ENCODE assay signal across 7 cellular contexts in the genomic region with DNA sequence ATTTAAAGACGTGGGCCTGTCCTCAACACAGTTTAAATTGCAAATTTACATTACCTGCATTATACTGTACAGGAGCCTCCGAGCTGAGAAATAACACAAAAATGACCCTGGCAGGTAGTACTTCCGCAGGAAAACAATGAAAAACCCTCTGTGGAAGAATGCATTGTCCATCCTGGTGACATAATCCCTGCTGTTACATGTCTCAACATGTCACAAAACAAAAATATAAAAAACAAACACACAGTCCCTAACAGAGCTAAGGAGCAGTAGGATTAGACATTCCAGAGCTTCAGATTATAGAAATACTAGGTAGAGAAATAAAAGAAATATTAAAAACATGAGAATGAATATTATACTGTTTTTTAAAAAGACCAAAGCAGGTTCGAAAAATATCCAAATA.
A peak's percentile ranks its signal among the peaks of the same experiment; 100 is the strongest.
DNase-seq lines count a peak whose midpoint lies in the region; ATAC-seq, FAIRE-seq and TF ChIP-seq lines count a peak whose summit lies in the region.
"Not testable (repeated sequence)": the region's sequence is repeated elsewhere in the genome, so short reads cannot be mapped to it uniquely, and the experiment has no call there.

No MANE protein-coding gene starts in this region.

- H3K9me3 ChIP-seq in Karpas-422 (ENCODE audit: low read length); RWPE2 (ENCODE audit: severe bottlenecking); HepG2 (ENCODE audit: low read length): not testable (repeated sequence)

- FAIRE-seq in HepG2 (lab: Jason Lieb, UNC) = not testable (repeated sequence)

- H3K27me3 ChIP-seq in GM23338 (ENCODE audit: insufficient read depth); Karpas-422 (ENCODE audit: low read length); RWPE2 (ENCODE audit: insufficient read depth, poor library complexity, severe bottlenecking); HepG2 (ENCODE audit: control insufficient read depth in 1 of 2, insufficient read depth in 2 of 2, low read length in 2 of 2): not testable (repeated sequence)

- H2AFZ ChIP-seq in GM23338; HepG2 (ENCODE audit: low read length): not testable (repeated sequence)
- H2AFZ ChIP-seq in Karpas-422 (ENCODE audit: low read length) = peak overlapping the region; percentile 44; the same call in 1 of the 2 replicates

- not testable (repeated sequence) for H3K9me2 ChIP-seq in GM23338 (ENCODE audit: insufficient read depth); Karpas-422 (replicated peaks; ENCODE audit: insufficient read depth, low read length)

- ATAC-seq in GM23338, HepG2: not testable (repeated sequence)
- peak; percentile 56 for ATAC-seq in RWPE2 (ENCODE audit: low read depth)

- intact Hi-C loops in MCF 10A (cut with micrococcal nuclease); HepG2 (cut with micrococcal nuclease; ENCODE audit: unreplicated experiment): not testable (repeated sequence)

- H3K36me3 Mint-ChIP-seq in GM23338 (ENCODE audit: low read depth); MCF 10A (ENCODE audit: insufficient read depth, unreplicated experiment): not testable (repeated sequence)

- not testable (repeated sequence) for BruUV-seq in MCF 10A (replicated peaks; lab: Mats Ljungman, UMichigan)
- BruUV-seq in HepG2 (replicated peaks; lab: Mats Ljungman, UMichigan) = TSS peak; percentile 30

- H3K36me3 ChIP-seq in GM23338 (ENCODE audit: insufficient read depth); Karpas-422 (ENCODE audit: insufficient read depth, low read length); RWPE2 (ENCODE audit: low read depth); HepG2 (replicated peaks in 1 of 2; ENCODE audit: control insufficient read depth in 1 of 2, insufficient read depth in 2 of 2, low read length in 2 of 2): not testable (repeated sequence)

- H3K27ac Mint-ChIP-seq in GM23338 (peak overlapping the region; percentile 93), MCF 10A (ENCODE audit: low read depth, unreplicated experiment) (peak overlapping the region; percentile 96)

- H3K4me1 ChIP-seq in GM23338 (ENCODE audit: insufficient read depth); HepG2 (ENCODE audit: insufficient read depth, low read length): not testable (repeated sequence)
- H3K4me1 ChIP-seq in Karpas-422 (ENCODE audit: low read length) (peaks cover 22% of the 10 kb centered on the region), RWPE2 (ENCODE audit: insufficient read depth, poor library complexity, severe bottlenecking) (peaks cover 24% of the 10 kb centered on the region)

- not testable (repeated sequence) for H3K27me3 Mint-ChIP-seq in GM23338 (ENCODE audit: insufficient read depth, low read depth, poor library complexity); MCF 10A (ENCODE audit: insufficient read depth, unreplicated experiment)

- not testable (repeated sequence) for H3F3A ChIP-seq in GM23338 (replicated peaks; ENCODE audit: low read depth)

- H3K9me3 Mint-ChIP-seq in GM23338; MCF 10A (ENCODE audit: unreplicated experiment): not testable (repeated sequence)

- POLR2A ChIA-PET in MCF 10A (lab: Yijun Ruan, JAX) = not testable (repeated sequence)
- POLR2A ChIA-PET in HepG2 (lab: Yijun Ruan, JAX) = interaction anchor here (1.3 to 1.6 kb wide), 2 partner anchors 26 to 43 kb away, joined by 3 read pairs; no protein-coding TSS in a partner anchor

- not testable (repeated sequence) for H3K27ac ChIP-seq in GM23338 (ENCODE audit: low read depth); HepG2 (ENCODE audit: extremely low read length, insufficient read depth, low read length)
- H3K27ac ChIP-seq in Karpas-422 (ENCODE audit: low read length) = peak overlapping the region; percentile 50; the same call in 1 of the 2 replicates
- H3K27ac ChIP-seq in RWPE2 (ENCODE audit: poor library complexity, severe bottlenecking) = peak overlapping the region; percentile 10

- not testable (repeated sequence) for H3K9ac ChIP-seq in Karpas-422 (ENCODE audit: low read length); HepG2 (ENCODE audit: insufficient read depth, low read depth, low read length)

- H3K79me2 ChIP-seq in GM23338 (replicated peaks; ENCODE audit: insufficient read depth); Karpas-422 (ENCODE audit: low read length); HepG2 (ENCODE audit: insufficient read depth, low read length): not testable (repeated sequence)

- not testable (repeated sequence) for TF ChIP-seq RAD21 in HepG2 (CRISPR knock-in tag; IDR thresholded peaks at IDR 0.05)

- in situ Hi-C loops in HepG2 (cut with HindIII; ENCODE audit: extremely low pct_ligation_motif_present, low pct_unique_long_range_greater_than_20kb) = not testable (repeated sequence)

- not testable (repeated sequence) for TF ChIP-seq CTCF in GM23338 (conservative IDR thresholded peaks at IDR 0.05; ENCODE audit: low read depth in 2 of 2); RWPE2 (IDR thresholded peaks at IDR 0.05; ENCODE audit: poor library complexity, severe bottlenecking); MCF 10A (IDR thresholded peaks at IDR 0.05; ENCODE audit: unreplicated experiment); epithelial cell of esophagus (IDR thresholded peaks at IDR 0.05; ENCODE audit: insufficient read depth, low read depth, low read length, missing control alignments); HepG2 (CRISPR knock-in tag; IDR thresholded peaks at IDR 0.05)

- WGBS in HepG2 (ENCODE audit: low lambda C conversion rate) = 95% methylated on average over 4 of the region's 4 CpGs

- CTCF ChIA-PET in MCF 10A (lab: Yijun Ruan, JAX); HepG2 (lab: Yijun Ruan, JAX; ENCODE audit: low intra/inter-chr PET ratio, low total read pairs): not testable (repeated sequence)

- DNase-seq in GM23338 (ENCODE audit: low spot score); Karpas-422; RWPE2 (ENCODE audit: low spot score); MCF 10A (ENCODE audit: unreplicated experiment); HepG2 (ENCODE audit: low spot score): not testable (repeated sequence)
- peak; percentile 1 for DNase-seq in dermis blood vessel endothelial cell
- peak; percentile 30 for DNase-seq in epithelial cell of esophagus (ENCODE audit: low read depth)

- not testable (repeated sequence) for TF ChIP-seq POLR2A in HepG2 (IDR thresholded peaks at IDR 0.05; ENCODE audit: insufficient read depth in 1 of 2, low read depth in 2 of 2, low read length in 2 of 2)

- H3K4me3 Mint-ChIP-seq in GM23338; MCF 10A (ENCODE audit: unreplicated experiment): not testable (repeated sequence)

- H3K4me1 Mint-ChIP-seq in GM23338 (peaks cover 12% of the 10 kb centered on the region; the same call in 2 of the 3 replicates), MCF 10A (ENCODE audit: insufficient read depth, unreplicated experiment) (peaks cover 27% of the 10 kb centered on the region)

- not testable (repeated sequence) for H3K4me2 ChIP-seq in GM23338; HepG2 (ENCODE audit: low read depth, low read length)
- peak overlapping the region; percentile 53 for H3K4me2 ChIP-seq in Karpas-422 (ENCODE audit: low read depth, low read length, poor library complexity, severe bottlenecking)

- H3K4me3 ChIP-seq in GM23338; Karpas-422 (ENCODE audit: low read length); RWPE2 (ENCODE audit: severe bottlenecking); epithelial cell of esophagus (ENCODE audit: low read length); HepG2 (replicated peaks in 1 of 3; ENCODE audit: insufficient read depth in 1 of 3, low read depth in 2 of 3, low read length in 3 of 3): not testable (repeated sequence)

- TF ChIP-seq EP300 in HepG2 (IDR thresholded peaks at IDR 0.05; ENCODE audit: low read depth in 2 of 2, low read length in 2 of 2); HepG2 (CRISPR knock-in tag; IDR thresholded peaks at IDR 0.05; ENCODE audit: borderline replicate concordance): not testable (repeated sequence)

- H4K20me1 ChIP-seq in GM23338 (replicated peaks; ENCODE audit: insufficient read depth); Karpas-422 (ENCODE audit: insufficient read depth, low read depth, low read length); HepG2 (ENCODE audit: insufficient read depth, low read length): not testable (repeated sequence)

TF ChIP-seq in HepG2, 621 proteins besides CTCF, POLR2A, EP300 and RAD21:
- TF ChIP-seq SOX5 (CRISPR knock-in tag; IDR thresholded peaks at IDR 0.05; ENCODE audit: borderline replicate concordance) (peak; percentile 11; the same call in 1 of the 2 replicates), SOX13 (CRISPR knock-in tag; conservative IDR thresholded peaks at IDR 0.05 in 1 of 2, IDR thresholded peaks at IDR 0.05 in 1 of 2) (peak in 1 of 2 experiments; percentile 45; a peak in 2 of 4 replicates)
- not testable (repeated sequence) for TF ChIP-seq SOX13 (IDR thresholded peaks at IDR 0.05)
